9 cellular contexts compared by ENCODE assay signal in the genomic region with DNA sequence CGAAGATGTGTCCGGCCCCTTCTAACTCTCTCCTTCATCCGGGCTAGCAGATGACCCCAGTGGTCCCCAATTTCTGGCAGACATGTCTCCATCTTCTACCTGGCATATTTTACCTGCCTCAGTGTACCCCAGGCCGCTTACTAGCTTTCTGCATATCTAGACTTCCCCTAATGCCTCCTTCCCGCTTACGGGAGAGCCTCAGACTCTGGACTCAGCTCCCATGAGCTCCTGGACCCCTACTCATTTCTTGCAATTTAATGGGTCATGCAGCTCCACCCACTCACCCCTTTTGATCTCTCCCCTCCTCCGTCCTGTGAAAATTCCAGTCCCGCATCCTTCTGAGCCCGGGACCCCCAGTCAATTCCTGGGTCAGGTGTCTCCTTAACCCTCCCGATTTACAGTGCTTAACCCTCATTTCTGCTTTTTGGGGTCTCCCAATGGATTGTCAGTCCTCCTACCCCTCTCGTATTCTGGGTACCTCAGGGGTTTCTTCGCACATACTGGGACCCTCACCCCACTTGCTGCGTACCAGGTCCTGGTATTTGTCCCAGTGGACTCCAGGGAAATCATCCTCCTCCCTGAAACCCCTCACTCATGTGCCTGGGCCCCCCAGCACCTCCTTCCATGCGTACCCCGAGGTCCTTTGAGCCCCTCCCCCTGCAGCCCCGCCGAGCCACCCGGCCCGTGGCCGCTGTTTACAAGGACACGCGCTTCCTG. TPM values are rescaled to one million over a fixed set of nuclear protein-coding genes. Genes with fewer than 3 reads are reported as not detected.
A peak's percentile ranks its signal among the peaks of the same experiment; 100 is the strongest.
DNase-seq lines count a peak whose midpoint lies in the region; ATAC-seq and TF ChIP-seq lines count a peak whose summit lies in the region.
"Had no signal": no experiment of that assay in that cellular context is flagged by ENCODE, and none has a peak within 500 bp of the region (broad histone marks: within the 10 kb centered on the region; RNA-seq: fewer than 3 reads in every experiment).

No MANE protein-coding gene starts in this region.

- H4K20me1 ChIP-seq in neural progenitor cell (ENCODE audit: low read depth) = peaks cover under 1% of the 10 kb centered on the region

- H3K4me2 ChIP-seq in neural progenitor cell = peak overlapping the region; percentile 84

- H3K9me3 ChIP-seq in CD4-positive, alpha-beta T cell (ENCODE audit: control insufficient read depth, low read length) = no peaks in the 10 kb centered on the region
- H3K9me3 ChIP-seq in duodenal mucosa (ENCODE audit: control insufficient read depth in 1 of 2, low read length in 2 of 2) = no peaks in the 10 kb centered on the region
- no peaks in the 10 kb centered on the region for H3K9me3 ChIP-seq in neural progenitor cell (ENCODE audit: low read depth)

- H3K27me3 ChIP-seq in CD4-positive, alpha-beta T cell (ENCODE audit: control insufficient read depth, insufficient read depth, low read length) = no peaks in the 10 kb centered on the region
- H3K27me3 ChIP-seq in duodenal mucosa (ENCODE audit: control insufficient read depth in 1 of 2, insufficient read depth in 2 of 2, low read length in 2 of 2) = no peaks in the 10 kb centered on the region
- H3K27me3 ChIP-seq in neural progenitor cell = peaks cover 39% of the 10 kb centered on the region

- peaks cover 13% of the 10 kb centered on the region for H3K27me3 Mint-ChIP-seq in CD4-positive, alpha-beta T cell
- peaks cover 8% of the 10 kb centered on the region for H3K27me3 Mint-ChIP-seq in neural progenitor cell (ENCODE audit: insufficient read depth, low read depth)

- peaks cover 38% of the 10 kb centered on the region for H3K36me3 Mint-ChIP-seq in CD4-positive, alpha-beta T cell (ENCODE audit: low read depth)
- no peaks in the 10 kb centered on the region for H3K36me3 Mint-ChIP-seq in neural progenitor cell

- no peaks in the 10 kb centered on the region for H3K79me2 ChIP-seq in neural progenitor cell (ENCODE audit: low read depth)

- peaks cover 46% of the 10 kb centered on the region for H3K4me1 Mint-ChIP-seq in CD4-positive, alpha-beta T cell (ENCODE audit: low read depth)
- H3K4me1 Mint-ChIP-seq in neural progenitor cell = peaks cover 34% of the 10 kb centered on the region

- H3K4me1 ChIP-seq in duodenal mucosa (ENCODE audit: control insufficient read depth in 1 of 2, insufficient read depth in 2 of 2, low read length in 2 of 2) = peaks cover 49 to 53% of the 10 kb centered on the region in 2 donors
- peaks cover 31% of the 10 kb centered on the region for H3K4me1 ChIP-seq in neural progenitor cell

- POLR2A ChIA-PET in CD4-positive, alpha-beta T cell (lab: Charles Lee) = interaction anchor here (0.8 to 8.3 kb wide), 23 partner anchors 9 to 1301 kb away, joined by 3 to 348 read pairs (median 7); a partner anchor contains a TSS

- peak overlapping the region; percentile 99 for H3K27ac ChIP-seq in CD4-positive, alpha-beta T cell (ENCODE audit: low read depth, low read length)
- H3K27ac ChIP-seq in duodenal mucosa (ENCODE audit: low read depth, low read length) (peak overlapping the region; percentile 100), neural progenitor cell (no peak overlapping the region)

- H3K4me3 ChIP-seq in duodenal mucosa (ENCODE audit: low read depth in 1 of 2, low read length in 2 of 2) = peak overlapping the region; percentile 72 to 91
- peak overlapping the region; percentile 61 for H3K4me3 ChIP-seq in neural progenitor cell

- peak overlapping the region; percentile 99 for H3K27ac Mint-ChIP-seq in CD4-positive, alpha-beta T cell
- H3K27ac Mint-ChIP-seq in neural progenitor cell = peak overlapping the region; percentile 74

- no peaks in the 10 kb centered on the region for H3K9me3 Mint-ChIP-seq in CD4-positive, alpha-beta T cell
- H3K9me3 Mint-ChIP-seq in neural progenitor cell = no peaks in the 10 kb centered on the region

- CTCF ChIA-PET in CD4-positive, alpha-beta T cell (lab: Charles Lee) = interaction anchor here (1.2 to 9.4 kb wide), 4 partner anchors 9 to 30 kb away, joined by 4 to 178 read pairs (median 7); a partner anchor contains a TSS

- H3K36me3 ChIP-seq in duodenal mucosa (ENCODE audit: control insufficient read depth in 1 of 2, insufficient read depth in 2 of 2, low read length in 2 of 2) (no peaks in the 10 kb centered on the region), neural progenitor cell (no peaks in the 10 kb centered on the region)

- TF ChIP-seq CTCF in CD4-positive, alpha-beta T cell (IDR thresholded peaks at IDR 0.05) = no peak
- TF ChIP-seq CTCF in neural progenitor cell (IDR thresholded peaks at IDR 0.05) = no peak

- no peak for ATAC-seq in CD4-positive, alpha-beta T cell (ENCODE audit: poor library complexity)
- no peak for ATAC-seq in GM19452 (IDR thresholded peaks at IDR 0.05; ENCODE audit: unreplicated experiment)
- ATAC-seq in GM18868 (IDR thresholded peaks at IDR 0.05; ENCODE audit: unreplicated experiment) = no peak

- H2AFZ ChIP-seq in neural progenitor cell (replicated peaks) = no peak overlapping the region

- H3F3A ChIP-seq in neural progenitor cell (ENCODE audit: low read depth) = peaks cover 60% of the 10 kb centered on the region

- peak overlapping the region; percentile 97 for H3K4me3 Mint-ChIP-seq in CD4-positive, alpha-beta T cell
- peak overlapping the region; percentile 88 for H3K4me3 Mint-ChIP-seq in neural progenitor cell

- peak overlapping the region; percentile 99 to 100 for H3K9ac ChIP-seq in duodenal mucosa (ENCODE audit: low read depth in 1 of 2, low read length in 2 of 2)
- H3K9ac ChIP-seq in neural progenitor cell = no peak overlapping the region

- intact Hi-C loops in CD4-positive, alpha-beta T cell (cut with DNase I, micrococcal nuclease) = loop anchor here in 1 of 2 experiments (5.0 kb wide), 1 partner anchor 123 kb away; a partner anchor contains a TSS

- peak in 1 of 10 experiments; percentile 38 for DNase-seq in CD4-positive, alpha-beta T cell
- DNase-seq in NCI-H69 (lab: John Stamatoyannopoulos, UW) = peak; percentile 58
- DNase-seq in neural progenitor cell (ENCODE audit: low spot score) = peak; percentile 31
- DNase-seq in SIG-M5 treated with dmso at 0.1 percent for 504 hours (lab: John Stamatoyannopoulos, UW; ENCODE audit: unreplicated experiment) = no peak
- DNase-seq in hepatic stellate cell (ENCODE audit: low spot score) = no peak

RNA-seq across cellular contexts. Expression of a gene that starts 0.5 kb away (rescaled TPM):
- total RNA-seq in CD4-positive, alpha-beta T cell = 1,000 to 10,000 TPM; 2,467 to 2,518 TPM
- total RNA-seq in neural progenitor cell (ENCODE audit: low replicate concordance) = 1.5 and 12.6 TPM in 2 replicates

RNA-seq across cellular contexts. Expression of a gene that starts 10.8 kb away (rescaled TPM):
- 10 to 100 TPM; 59.7 to 65.9 TPM for total RNA-seq in CD4-positive, alpha-beta T cell
- total RNA-seq in neural progenitor cell (ENCODE audit: low replicate concordance) = 463 and 727 TPM in 2 replicates

RNA-seq across cellular contexts. Expression of a gene that starts 11.1 kb away (rescaled TPM):
- 1 to 10 TPM in 1 of 2 experiments, not detected in 1; 1.3 TPM for total RNA-seq in CD4-positive, alpha-beta T cell
- not detected in 2 replicates for total RNA-seq in neural progenitor cell (ENCODE audit: low replicate concordance)
- total RNA-seq: HT1080 had no signal

RNA-seq across cellular contexts. Expression of a gene that starts 15.4 kb away (rescaled TPM):
- total RNA-seq in CD4-positive, alpha-beta T cell = 10 to 100 TPM; 14.8 to 17.0 TPM
- total RNA-seq in neural progenitor cell (ENCODE audit: low replicate concordance) = 14.3 and 25.1 TPM in 2 replicates

RNA-seq across cellular contexts. Expression of a gene that starts 15.6 kb away (rescaled TPM):
- total RNA-seq in CD4-positive, alpha-beta T cell = 1 to 10 TPM; 1.5 to 2.7 TPM
- 60.3 and 61.3 TPM in 2 replicates for total RNA-seq in neural progenitor cell (ENCODE audit: low replicate concordance)

Comparison
In these comparisons a context has a peak if more than half of its experiments do, and no peak if none do; other contexts are left out.
1. DNase-seq: peak in NCI-H69 (single experiment) and neural progenitor cell (single experiment); none in SIG-M5 treated with dmso at 0.1 percent for 504 hours (single experiment) and hepatic stellate cell (single experiment).
2. RNA of a gene that starts 0.5 kb away (total RNA-seq): 2,467 to 2,518 TPM in CD4-positive, alpha-beta T cell; 1.5 to 12.6 TPM in neural progenitor cell; every median in the first group is over 100 times any median in the second.